ENCODE assay signal across 8 cellular contexts in the genomic region with DNA sequence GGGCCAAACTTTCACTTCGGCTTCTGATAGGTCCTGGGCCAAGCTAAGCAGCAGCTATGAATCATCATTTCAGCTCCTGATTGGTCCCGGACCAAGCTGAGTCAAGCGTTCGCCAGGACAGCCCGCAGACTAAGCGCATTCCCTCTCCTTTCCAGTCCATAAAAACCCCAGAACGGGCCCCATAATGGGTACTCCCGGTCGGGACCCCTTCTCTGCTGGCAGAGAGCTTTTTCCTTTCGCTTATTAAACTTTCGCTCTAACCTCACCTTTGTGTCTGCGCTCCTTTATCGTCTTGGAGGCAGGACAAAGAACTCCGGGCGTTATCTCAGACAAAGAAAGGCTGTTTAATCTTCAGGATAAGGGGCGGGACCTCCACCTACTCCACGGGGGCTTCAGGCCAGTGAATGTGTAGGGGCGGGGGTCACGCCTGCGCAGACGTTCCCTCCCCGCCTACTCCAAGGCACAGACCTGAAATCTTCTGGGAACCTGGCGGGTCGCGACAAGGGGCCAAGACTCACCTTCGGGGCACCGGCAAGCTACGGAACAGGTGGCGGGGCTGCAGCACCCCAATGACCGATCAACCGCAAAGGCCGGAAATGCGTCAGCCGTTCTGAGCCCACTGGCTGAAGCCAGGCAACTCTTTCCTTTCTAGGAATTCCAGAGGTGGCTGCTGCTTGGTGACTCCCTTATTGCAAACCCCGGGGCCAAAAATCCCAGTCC. TPM values are rescaled to one million over a fixed set of nuclear protein-coding genes. Genes with fewer than 3 reads are reported as not detected.
DNase-seq lines count a peak whose midpoint lies in the region; ATAC-seq, FAIRE-seq and TF ChIP-seq lines count a peak whose summit lies in the region.

ZSCAN31 (minus strand) TSS at position 585 of the 720 bp plus-strand sequence. CDS start 6,465 bp downstream, outside the sequence.

- peak; percentile 91 for ATAC-seq in HG02610 (IDR thresholded peaks at IDR 0.05; ENCODE audit: unreplicated experiment)
- peak; percentile 94 for ATAC-seq in T-helper 17 cell
- peak; percentile 96 to 98 (median 98) for ATAC-seq in psoas muscle

- no peak within 1 kb of the TSS for H3K4me3 Mint-ChIP-seq in T-helper 17 cell

- whole genome bisulfite sequencing in psoas muscle, 3 donors, result 0 to 2% (median 0%) methylated on average over 35 of the region's 35 CpGs

- H3K4me3 ChIP-seq in right atrium auricular region, result peak within 1 kb of the TSS; percentile 59 to 65
- H3K4me3 ChIP-seq in psoas muscle, result peak within 1 kb of the TSS; percentile 90

- no peak within 1 kb of the TSS for H3K27ac Mint-ChIP-seq in T-helper 17 cell

- DNase-seq in GM10266 (ENCODE audit: extremely low spot score) (peak; percentile 69), NCI-H1105 (lab: John Stamatoyannopoulos, UW) (peak; percentile 96), T-helper 17 cell (peak; percentile 54 to 68 (median 55)), anterior cingulate cortex (lab: John Stamatoyannopoulos, UW) (peak; percentile 35 to 99 (median 84)), right atrium auricular region (ENCODE audit: low spot score) (peak; percentile 100), psoas muscle (peak; percentile 91 to 95), urothelium cell line (ENCODE audit: low spot score) (peak; percentile 62)

- H3K27ac ChIP-seq in right atrium auricular region (peak within 1 kb of the TSS; percentile 95 to 98), psoas muscle (peak within 1 kb of the TSS; percentile 96)

- TF ChIP-seq CTCF in GM10266 (IDR thresholded peaks at IDR 0.05; ENCODE audit: control insufficient read depth, insufficient read depth, low read depth, missing control alignments) (no peak), right atrium auricular region (IDR thresholded peaks at IDR 0.05) (no peak), psoas muscle (IDR thresholded peaks at IDR 0.05) (no peak)

- peaks cover 2% of the 10 kb centered on the region for H3K4me1 Mint-ChIP-seq in T-helper 17 cell

- H3K27me3 Mint-ChIP-seq in T-helper 17 cell, result no peaks in the 10 kb centered on the region

- H3K9me3 ChIP-seq in T-helper 17 cell (ENCODE audit: control insufficient read depth, low read length, poor library complexity, severe bottlenecking), result no peaks in the 10 kb centered on the region
- H3K9me3 ChIP-seq in right atrium auricular region, result no peaks in the 10 kb centered on the region
- H3K9me3 ChIP-seq in psoas muscle, result no peaks in the 10 kb centered on the region

- no peak for FAIRE-seq in urothelium cell line (lab: Jason Lieb, UNC)

- H3K27me3 ChIP-seq in right atrium auricular region (no peaks in the 10 kb centered on the region), psoas muscle (ENCODE audit: insufficient read depth in 3 of 3, low read length in 2 of 3) (no peaks in the 10 kb centered on the region)

- no peaks in the 10 kb centered on the region for H3K36me3 Mint-ChIP-seq in T-helper 17 cell (ENCODE audit: low read depth)

- H3K36me3 ChIP-seq in right atrium auricular region (no peaks in the 10 kb centered on the region), psoas muscle (ENCODE audit: insufficient read depth in 1 of 2, low read depth in 1 of 2) (peaks cover 0 to 5% of the 10 kb centered on the region in 2 donors)

- peaks cover 0 to 15% of the 10 kb centered on the region in 2 donors for H3K4me1 ChIP-seq in right atrium auricular region
- peaks cover 8% of the 10 kb centered on the region for H3K4me1 ChIP-seq in psoas muscle

- intact Hi-C loops in psoas muscle (cut with DNase I), result loop anchor here (1.0 to 5.0 kb wide), 3 partner anchors 16 to 198 kb away; partner anchors contain the start of gene PGBD1 (in 1 of the 2)

RNA-seq across cellular contexts. Expression of gene ZSCAN31, which starts in this region (rescaled TPM):
- total RNA-seq in T-helper 17 cell, result under 1 TPM; 0.77 to 0.86 TPM
- 10 to 100 TPM in 1 of 2 donors, 1 to 10 TPM in 1; 9.9 to 14.5 TPM for total RNA-seq in right atrium auricular region
- 10 to 100 TPM in 1 of 4 donors, 1 to 10 TPM in 3; 4.8 to 10.8 (median 7.7) TPM for total RNA-seq in psoas muscle
- polyA plus RNA-seq in psoas muscle, result 1 to 10 TPM; 1.8 to 3.7 (median 2.3) TPM

Comparison
In these comparisons a context has a peak if more than half of its experiments do, and no peak if none do; other contexts are left out.
1. Peak in every context shown above with its lines: DNase-seq, ATAC-seq, H3K4me3 ChIP-seq and H3K27ac ChIP-seq.
2. Peak in DNase-seq and ATAC-seq in T-helper 17 cell; RNA of the gene not detected or under 1 TPM.